18 cellular contexts compared by ENCODE assay signal in the genomic region with DNA sequence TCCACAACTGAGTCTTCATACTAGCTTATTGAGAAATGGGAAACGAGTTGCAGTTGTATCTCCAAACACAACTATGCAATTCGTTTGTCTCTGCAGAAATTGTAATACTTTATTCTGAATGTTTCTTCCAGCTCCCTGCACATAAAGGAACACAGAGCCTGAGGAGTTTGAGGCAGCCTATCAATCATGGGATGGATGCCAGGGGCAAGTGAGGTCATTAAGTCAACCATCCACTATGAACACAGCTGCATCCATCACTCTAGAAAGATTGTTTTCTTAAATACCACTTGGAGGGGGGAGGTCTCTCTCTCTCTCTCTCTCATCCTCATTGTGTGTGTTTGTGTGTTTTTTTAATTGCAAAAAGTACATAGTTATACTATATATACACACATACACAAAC. TPM values are rescaled to one million over a fixed set of nuclear protein-coding genes. Genes with fewer than 3 reads are reported as not detected.
DNase-seq lines count a peak whose midpoint lies in the region; ATAC-seq and TF ChIP-seq lines count a peak whose summit lies in the region.
"Had no signal": no experiment of that assay in that cellular context is flagged by ENCODE, and none has a peak within 500 bp of the region (broad histone marks: within the 10 kb centered on the region; RNA-seq: fewer than 3 reads in every experiment).

No MANE protein-coding gene starts in this region.

- H3K9me3 Mint-ChIP-seq in CD4-positive, alpha-beta T cell, result no peaks in the 10 kb centered on the region
- peaks cover 0 to 9% (median 3%) of the 10 kb centered on the region in 5 experiments for H3K9me3 Mint-ChIP-seq in brain
- H3K9me3 Mint-ChIP-seq in activated CD8-positive, alpha-beta T cell treated with anti-CD3 and anti-CD28 coated beads, Interleukin-2, amount 10 ng/mL, durations not matched to agents 7 days and 5 days (ENCODE audit: insufficient read depth), result no peaks in the 10 kb centered on the region

- H3K27ac Mint-ChIP-seq in CD4-positive, alpha-beta T cell, result no peak overlapping the region
- peak overlapping the region in 1 of 5 experiments; percentile 41 for H3K27ac Mint-ChIP-seq in brain
- no peak overlapping the region for H3K27ac Mint-ChIP-seq in activated CD8-positive, alpha-beta T cell treated with anti-CD3 and anti-CD28 coated beads, Interleukin-2, amount 10 ng/mL, durations not matched to agents 7 days and 5 days

- H3K27me3 Mint-ChIP-seq in CD4-positive, alpha-beta T cell, result peaks cover 43% of the 10 kb centered on the region
- H3K27me3 Mint-ChIP-seq in brain, result peaks cover 67% of the 10 kb centered on the region
- H3K27me3 Mint-ChIP-seq in activated CD8-positive, alpha-beta T cell treated with anti-CD3 and anti-CD28 coated beads, Interleukin-2, amount 10 ng/mL, durations not matched to agents 7 days and 5 days (ENCODE audit: low read depth), result peaks cover 34% of the 10 kb centered on the region

- no peak overlapping the region for H3K27ac ChIP-seq in CD4-positive, alpha-beta T cell (ENCODE audit: low read depth, low read length)
- H3K27ac ChIP-seq: A549, HL-60, Peyer's patch had no signal

- H3K36me3 Mint-ChIP-seq in CD4-positive, alpha-beta T cell (ENCODE audit: low read depth), result peaks cover 7% of the 10 kb centered on the region
- H3K36me3 Mint-ChIP-seq in brain, result peaks cover 3% of the 10 kb centered on the region
- H3K36me3 Mint-ChIP-seq in activated CD8-positive, alpha-beta T cell treated with anti-CD3 and anti-CD28 coated beads, Interleukin-2, amount 10 ng/mL, durations not matched to agents 7 days and 5 days (ENCODE audit: low read depth), result peaks cover 6% of the 10 kb centered on the region

- no peak for TF ChIP-seq CTCF in CD4-positive, alpha-beta T cell (IDR thresholded peaks at IDR 0.05)
- no peak for TF ChIP-seq CTCF in brain (conservative IDR thresholded peaks at IDR 0.05)

- DNase-seq in NCI-H146 (lab: John Stamatoyannopoulos, UW) (peak; percentile 2), NCI-H146 treated with DMSO at 0.1 percent for 48 hours (lab: John Stamatoyannopoulos, UW; ENCODE audit: unreplicated experiment) (no peak), NCI-H82 (lab: John Stamatoyannopoulos, UW) (peak; percentile 32), NCI-H524 treated with DMSO at 0.1 percent for 48 hours (lab: John Stamatoyannopoulos, UW) (no peak)
- no peak for DNase-seq in CD4-positive, alpha-beta T cell
- DNase-seq in activated CD8-positive, alpha-beta T cell treated with anti-CD3 and anti-CD28 coated beads, Interleukin-2, amount 10 ng/mL, durations not matched to agents 7 days and 5 days, result no peak
- DNase-seq in stimulated activated CD4-positive, alpha-beta T cell treated with anti-CD3 and anti-CD28 coated beads, Interleukin-4, amount 100 ng/mL, for 1 hour, result no peak
- DNase-seq: C1 segment of cervical spinal cord, HCEC 1CT, NCI-H1048, NCI-H1694 treated with DMSO at 0.1 percent for 48 hours, NCI-H345, Peyer's patch, SIG-M5, T-helper 2 cell had no signal

- H3K4me1 Mint-ChIP-seq in CD4-positive, alpha-beta T cell (ENCODE audit: low read depth), result peaks cover 28% of the 10 kb centered on the region
- peaks cover 30% of the 10 kb centered on the region for H3K4me1 Mint-ChIP-seq in brain
- peaks cover 16% of the 10 kb centered on the region for H3K4me1 Mint-ChIP-seq in activated CD8-positive, alpha-beta T cell treated with anti-CD3 and anti-CD28 coated beads, Interleukin-2, amount 10 ng/mL, durations not matched to agents 7 days and 5 days (ENCODE audit: low read depth)

- H3K27me3 ChIP-seq in CD4-positive, alpha-beta T cell (ENCODE audit: control insufficient read depth, insufficient read depth, low read length), result peaks cover 18% of the 10 kb centered on the region
- H3K27me3 ChIP-seq: Peyer's patch had no signal

- POLR2A ChIA-PET in CD4-positive, alpha-beta T cell (lab: Charles Lee), result interaction anchor here (0.6 kb wide), 1 partner anchor 100 kb away, joined by 3 read pairs; no protein-coding TSS in a partner anchor
- POLR2A ChIA-PET in activated CD8-positive, alpha-beta T cell treated with anti-CD3 and anti-CD28 coated beads, Interleukin-2, amount 10 ng/mL, durations not matched to agents 7 days and 5 days (lab: Charles Lee), result interaction anchor here (0.8 kb wide), 1 partner anchor 9 kb away, joined by 3 read pairs; no protein-coding TSS in a partner anchor

- CTCF ChIA-PET in CD4-positive, alpha-beta T cell (lab: Charles Lee), result interaction anchor here (1.2 kb wide), 1 partner anchor 9 kb away, joined by 3 read pairs; no protein-coding TSS in a partner anchor
- CTCF ChIA-PET in activated CD8-positive, alpha-beta T cell treated with anti-CD3 and anti-CD28 coated beads, Interleukin-2, amount 10 ng/mL, durations not matched to agents 7 days and 5 days (lab: Charles Lee), result interaction anchor here (3.3 kb wide), 1 partner anchor 71 kb away, joined by 16 read pairs; no protein-coding TSS in a partner anchor

- H3K9me3 ChIP-seq in CD4-positive, alpha-beta T cell (ENCODE audit: control insufficient read depth, low read length), result no peaks in the 10 kb centered on the region
- H3K9me3 ChIP-seq: A549, Peyer's patch had no signal

- intact Hi-C loops in CD4-positive, alpha-beta T cell (cut with DNase I, micrococcal nuclease), result loop anchor here (5.0 to 10.0 kb wide), 3 partner anchors 73 to 821 kb away; a partner anchor contains a TSS

- peak overlapping the region; percentile 56 for H3K4me3 Mint-ChIP-seq in CD4-positive, alpha-beta T cell
- H3K4me3 Mint-ChIP-seq in brain, result peak overlapping the region in 4 of 5 experiments; percentile 21 to 79 (median 44)
- H3K4me3 Mint-ChIP-seq in activated CD8-positive, alpha-beta T cell treated with anti-CD3 and anti-CD28 coated beads, Interleukin-2, amount 10 ng/mL, durations not matched to agents 7 days and 5 days, result no peak overlapping the region

- no peak for ATAC-seq in CD4-positive, alpha-beta T cell (ENCODE audit: poor library complexity)
- ATAC-seq in activated CD8-positive, alpha-beta T cell treated with anti-CD3 and anti-CD28 coated beads, Interleukin-2, amount 10 ng/mL, durations not matched to agents 7 days and 5 days, result no peak
- ATAC-seq: A549 had no signal

RNA-seq across cellular contexts. Expression of a gene that starts 2.9 kb away (rescaled TPM):
- 10 to 100 TPM; 34.0 to 35.3 TPM for total RNA-seq in CD4-positive, alpha-beta T cell
- polyA plus RNA-seq in brain (ENCODE audit: insufficient read depth, low read depth, low replicate concordance), result 123 TPM
- total RNA-seq in activated CD8-positive, alpha-beta T cell treated with anti-CD3 and anti-CD28 coated beads, Interleukin-2, amount 10 ng/mL, durations not matched to agents 7 days and 5 days, result 10 to 100 TPM; 82.4 to 86.6 TPM

Comparison
In these comparisons a context has a peak if more than half of its experiments do, and no peak if none do; other contexts are left out.
1. DNase-seq: peak in NCI-H146 (single experiment) and NCI-H82 (single experiment); none in NCI-H146 treated with DMSO at 0.1 percent for 48 hours (single experiment), CD4-positive, alpha-beta T cell (0 of 10), activated CD8-positive, alpha-beta T cell treated with anti-CD3 and anti-CD28 coated beads, Interleukin-2, amount 10 ng/mL, durations not matched to agents 7 days and 5 days (single experiment), stimulated activated CD4-positive, alpha-beta T cell treated with anti-CD3 and anti-CD28 coated beads, Interleukin-4, amount 100 ng/mL, for 1 hour (single experiment) and NCI-H524 treated with DMSO at 0.1 percent for 48 hours (single experiment).